Comparison of ENCODE assay signal across 14 cellular contexts in the genomic region with DNA sequence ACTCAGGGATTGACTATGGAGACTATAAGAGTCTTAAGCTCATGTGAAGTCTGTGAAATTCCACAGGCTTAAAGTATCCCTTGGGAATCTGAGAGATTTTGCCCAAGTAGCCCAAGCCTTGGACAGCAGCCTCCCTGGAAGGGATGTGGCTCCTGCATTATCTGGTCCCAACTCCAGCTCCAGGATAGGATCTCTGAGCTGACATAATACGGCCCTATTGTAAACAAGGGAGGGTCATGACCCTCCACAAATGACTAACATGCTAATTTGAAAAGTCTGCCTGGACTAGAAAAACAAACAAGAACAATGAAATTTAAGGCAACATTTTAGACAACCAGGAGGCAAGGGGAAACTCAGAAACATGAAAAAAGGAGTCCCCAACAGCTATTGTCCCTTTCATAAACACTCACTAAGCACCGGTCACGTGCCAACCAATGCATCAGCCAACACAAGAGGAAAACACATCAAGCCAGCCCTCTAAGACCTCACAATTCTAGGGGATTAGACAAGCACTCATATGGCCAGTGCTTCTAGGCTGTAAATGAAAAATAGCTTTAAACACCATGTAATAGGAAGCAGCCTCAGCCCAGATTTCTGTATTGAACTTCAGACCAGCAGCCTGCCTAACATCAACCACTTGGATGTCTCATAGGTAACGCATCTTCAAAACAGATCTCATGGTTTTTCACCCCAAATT.
DNase-seq lines count a peak whose midpoint lies in the region; ATAC-seq and TF ChIP-seq lines count a peak whose summit lies in the region.
"Had no signal": no experiment of that assay in that cellular context is flagged by ENCODE, and none has a peak within 500 bp of the region (broad histone marks: within the 10 kb centered on the region; RNA-seq: fewer than 3 reads in every experiment).

No MANE protein-coding gene starts in this region.

- no TSS peak for BruUV-seq in PC-9 (replicated peaks; lab: Mats Ljungman, UMichigan)

- no peak overlapping the region; the same call in 1 of the 2 replicates for H2AFZ ChIP-seq in PC-9

- H3F3A ChIP-seq in PC-9 (ENCODE audit: insufficient read depth, low read depth) = peaks cover 34% of the 10 kb centered on the region

- no peaks in the 10 kb centered on the region for H3K36me3 ChIP-seq in PC-9 (ENCODE audit: low read depth)
- no peaks in the 10 kb centered on the region for H3K36me3 ChIP-seq in mesodermal cell (ENCODE audit: control insufficient read depth, insufficient read depth, low read length)
- no peaks in the 10 kb centered on the region for H3K36me3 ChIP-seq in vagina

- no peak overlapping the region for H3K4me3 ChIP-seq in PC-9
- H3K4me3 ChIP-seq in mesodermal cell (ENCODE audit: extremely low read depth, insufficient read depth, low read length, poor library complexity, severe bottlenecking) = no peak overlapping the region
- no peak overlapping the region for H3K4me3 ChIP-seq in vagina

- CTCF ChIA-PET in PC-9 (lab: Charles Lee) = no interaction called here

- 59 to 81% methylated on average over 3 to 4 of the region's 4 CpGs for WGBS in mesodermal cell (ENCODE audit: insufficient coverage in 2 of 2), 2 experiments

- H3K4me2 ChIP-seq in PC-9 = peak overlapping the region; percentile 26

- no peaks in the 10 kb centered on the region for H3K27me3 ChIP-seq in PC-9 (ENCODE audit: insufficient read depth, low read depth)
- H3K27me3 ChIP-seq in vagina = no peaks in the 10 kb centered on the region

- intact Hi-C loops in PC-9 (cut with micrococcal nuclease; ENCODE audit: unreplicated experiment) (no loop called here), vagina (cut with DNase I) (no loop called here)

- no peak for ATAC-seq in SK-N-SH treated with all-trans-retinoic acid at 6 μM for 48 hours
- ATAC-seq in HG02642 (IDR thresholded peaks at IDR 0.05; ENCODE audit: poor library complexity, unreplicated experiment) = no peak
- no peak for ATAC-seq in HG02678 (IDR thresholded peaks at IDR 0.05; ENCODE audit: unreplicated experiment)

- no peaks in the 10 kb centered on the region for H4K20me1 ChIP-seq in PC-9 (ENCODE audit: insufficient read depth)

- H3K4me1 ChIP-seq in PC-9 (replicated peaks; ENCODE audit: insufficient read depth) (peaks cover 58% of the 10 kb centered on the region), mesodermal cell (ENCODE audit: control insufficient read depth, insufficient read depth, low read length, poor library complexity, severe bottlenecking) (peaks cover 40% of the 10 kb centered on the region), vagina (peaks cover 37% of the 10 kb centered on the region)

- no peaks in the 10 kb centered on the region for H3K9me2 ChIP-seq in PC-9 (ENCODE audit: insufficient read depth)

- no peaks in the 10 kb centered on the region for H3K79me2 ChIP-seq in PC-9 (ENCODE audit: low read depth)

- peak overlapping the region; percentile 67 for H3K27ac ChIP-seq in PC-9
- H3K27ac ChIP-seq in mesodermal cell (ENCODE audit: low read depth, low read length, severe bottlenecking) = peak overlapping the region; percentile 81
- peak overlapping the region; percentile 70 for H3K27ac ChIP-seq in vagina

- H3K9me3 ChIP-seq in PC-9 (ENCODE audit: insufficient read depth, low read depth) (peaks cover 18% of the 10 kb centered on the region; the same call in 1 of the 2 replicates), mesodermal cell (ENCODE audit: control insufficient read depth, low read length) (peaks cover 7% of the 10 kb centered on the region), vagina (peaks cover 1% of the 10 kb centered on the region)

- TF ChIP-seq CTCF in PC-9 (conservative IDR thresholded peaks at IDR 0.05) (no peak), vagina (IDR thresholded peaks at IDR 0.05) (no peak)

- DNase-seq in PC-9 (peak in 1 of 2 experiments; percentile 54), fibroblast of peridontal ligament (ENCODE audit: extremely low read depth) (peak; percentile 66), vagina (ENCODE audit: extremely low spot score in 2 of 2) (no peak)
- DNase-seq: activated T-cell treated with anti-CD3 and anti-CD28 coated beads, Interleukin-2, amount 50 U/mL, for 24 hours; Calu3; erythroblast; GOT3; NCI-H1436; NCI-H748 treated with DMSO at 0.1 percent for 48 hours; stimulated activated CD4-positive, alpha-beta T cell treated with anti-CD3 and anti-CD28 coated beads, Interleukin-2, amount 100 ng/mL, for 24 hours had no signal

- TF ChIP-seq POLR2A in vagina (IDR thresholded peaks at IDR 0.05) = no peak

- POLR2A ChIA-PET in PC-9 (lab: Charles Lee; ENCODE audit: unreplicated experiment) = no interaction called here

TF ChIP-seq in SK-N-SH treated with all-trans-retinoic acid at 6 μM for 48 hours, 23 proteins besides CTCF, POLR2A, EP300 and RAD21 (continues in another document):
- TF ChIP-seq, protein P1, sequence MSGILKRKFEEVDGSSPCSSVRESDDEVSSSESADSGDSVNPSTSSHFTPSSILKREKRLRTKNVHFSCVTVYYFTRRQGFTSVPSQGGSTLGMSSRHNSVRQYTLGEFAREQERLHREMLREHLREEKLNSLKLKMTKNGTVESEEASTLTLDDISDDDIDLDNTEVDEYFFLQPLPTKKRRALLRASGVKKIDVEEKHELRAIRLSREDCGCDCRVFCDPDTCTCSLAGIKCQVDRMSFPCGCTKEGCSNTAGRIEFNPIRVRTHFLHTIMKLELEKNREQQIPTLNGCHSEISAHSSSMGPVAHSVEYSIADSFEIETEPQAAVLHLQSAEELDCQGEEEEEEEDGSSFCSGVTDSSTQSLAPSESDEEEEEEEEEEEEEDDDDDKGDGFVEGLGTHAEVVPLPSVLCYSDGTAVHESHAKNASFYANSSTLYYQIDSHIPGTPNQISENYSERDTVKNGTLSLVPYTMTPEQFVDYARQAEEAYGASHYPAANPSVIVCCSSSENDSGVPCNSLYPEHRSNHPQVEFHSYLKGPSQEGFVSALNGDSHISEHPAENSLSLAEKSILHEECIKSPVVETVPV (CRISPR knock-in tag; IDR thresholded peaks at IDR 0.05) = no peak
- TF ChIP-seq TOX (CRISPR knock-in tag; IDR thresholded peaks at IDR 0.05; ENCODE audit: borderline replicate concordance) (no peak), ARNTL (CRISPR knock-in tag; IDR thresholded peaks at IDR 0.05; ENCODE audit: borderline replicate concordance, low read depth) (no peak), ZNF565 (CRISPR knock-in tag; conservative IDR thresholded peaks at IDR 0.05; ENCODE audit: low read depth) (no peak), ISL1 (CRISPR knock-in tag; IDR thresholded peaks at IDR 0.05) (no peak), OSR1 (CRISPR knock-in tag; IDR thresholded peaks at IDR 0.05) (no peak), PPARA (CRISPR knock-in tag; IDR thresholded peaks at IDR 0.05; ENCODE audit: borderline replicate concordance) (no peak), ESRRG (CRISPR knock-in tag; IDR thresholded peaks at IDR 0.05) (no peak), RARB (CRISPR knock-in tag; IDR thresholded peaks at IDR 0.05) (no peak), TCF4 (CRISPR knock-in tag; IDR thresholded peaks at IDR 0.05; ENCODE audit: borderline replicate concordance) (no peak)
- TF ChIP-seq, protein P2, sequence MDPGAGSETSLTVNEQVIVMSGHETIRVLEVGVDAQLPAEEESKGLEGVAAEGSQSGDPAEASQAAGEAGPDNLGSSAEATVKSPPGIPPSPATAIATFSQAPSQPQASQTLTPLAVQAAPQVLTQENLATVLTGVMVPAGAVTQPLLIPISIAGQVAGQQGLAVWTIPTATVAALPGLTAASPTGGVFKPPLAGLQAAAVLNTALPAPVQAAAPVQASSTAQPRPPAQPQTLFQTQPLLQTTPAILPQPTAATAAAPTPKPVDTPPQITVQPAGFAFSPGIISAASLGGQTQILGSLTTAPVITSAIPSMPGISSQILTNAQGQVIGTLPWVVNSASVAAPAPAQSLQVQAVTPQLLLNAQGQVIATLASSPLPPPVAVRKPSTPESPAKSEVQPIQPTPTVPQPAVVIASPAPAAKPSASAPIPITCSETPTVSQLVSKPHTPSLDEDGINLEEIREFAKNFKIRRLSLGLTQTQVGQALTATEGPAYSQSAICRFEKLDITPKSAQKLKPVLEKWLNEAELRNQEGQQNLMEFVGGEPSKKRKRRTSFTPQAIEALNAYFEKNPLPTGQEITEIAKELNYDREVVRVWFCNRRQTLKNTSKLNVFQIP (CRISPR knock-in tag; IDR thresholded peaks at IDR 0.05; ENCODE audit: borderline replicate concordance, low read depth) = no peak
- TF ChIP-seq, protein P3, sequence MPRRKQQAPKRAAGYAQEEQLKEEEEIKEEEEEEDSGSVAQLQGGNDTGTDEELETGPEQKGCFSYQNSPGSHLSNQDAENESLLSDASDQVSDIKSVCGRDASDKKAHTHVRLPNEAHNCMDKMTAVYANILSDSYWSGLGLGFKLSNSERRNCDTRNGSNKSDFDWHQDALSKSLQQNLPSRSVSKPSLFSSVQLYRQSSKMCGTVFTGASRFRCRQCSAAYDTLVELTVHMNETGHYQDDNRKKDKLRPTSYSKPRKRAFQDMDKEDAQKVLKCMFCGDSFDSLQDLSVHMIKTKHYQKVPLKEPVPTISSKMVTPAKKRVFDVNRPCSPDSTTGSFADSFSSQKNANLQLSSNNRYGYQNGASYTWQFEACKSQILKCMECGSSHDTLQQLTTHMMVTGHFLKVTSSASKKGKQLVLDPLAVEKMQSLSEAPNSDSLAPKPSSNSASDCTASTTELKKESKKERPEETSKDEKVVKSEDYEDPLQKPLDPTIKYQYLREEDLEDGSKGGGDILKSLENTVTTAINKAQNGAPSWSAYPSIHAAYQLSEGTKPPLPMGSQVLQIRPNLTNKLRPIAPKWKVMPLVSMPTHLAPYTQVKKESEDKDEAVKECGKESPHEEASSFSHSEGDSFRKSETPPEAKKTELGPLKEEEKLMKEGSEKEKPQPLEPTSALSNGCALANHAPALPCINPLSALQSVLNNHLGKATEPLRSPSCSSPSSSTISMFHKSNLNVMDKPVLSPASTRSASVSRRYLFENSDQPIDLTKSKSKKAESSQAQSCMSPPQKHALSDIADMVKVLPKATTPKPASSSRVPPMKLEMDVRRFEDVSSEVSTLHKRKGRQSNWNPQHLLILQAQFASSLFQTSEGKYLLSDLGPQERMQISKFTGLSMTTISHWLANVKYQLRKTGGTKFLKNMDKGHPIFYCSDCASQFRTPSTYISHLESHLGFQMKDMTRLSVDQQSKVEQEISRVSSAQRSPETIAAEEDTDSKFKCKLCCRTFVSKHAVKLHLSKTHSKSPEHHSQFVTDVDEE (CRISPR knock-in tag; IDR thresholded peaks at IDR 0.05) = no peak
- TF ChIP-seq, protein P4, sequence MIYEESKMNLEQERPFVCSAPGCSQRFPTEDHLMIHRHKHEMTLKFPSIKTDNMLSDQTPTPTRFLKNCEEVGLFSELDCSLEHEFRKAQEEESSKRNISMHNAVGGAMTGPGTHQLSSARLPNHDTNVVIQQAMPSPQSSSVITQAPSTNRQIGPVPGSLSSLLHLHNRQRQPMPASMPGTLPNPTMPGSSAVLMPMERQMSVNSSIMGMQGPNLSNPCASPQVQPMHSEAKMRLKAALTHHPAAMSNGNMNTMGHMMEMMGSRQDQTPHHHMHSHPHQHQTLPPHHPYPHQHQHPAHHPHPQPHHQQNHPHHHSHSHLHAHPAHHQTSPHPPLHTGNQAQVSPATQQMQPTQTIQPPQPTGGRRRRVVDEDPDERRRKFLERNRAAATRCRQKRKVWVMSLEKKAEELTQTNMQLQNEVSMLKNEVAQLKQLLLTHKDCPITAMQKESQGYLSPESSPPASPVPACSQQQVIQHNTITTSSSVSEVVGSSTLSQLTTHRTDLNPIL (CRISPR knock-in tag; IDR thresholded peaks at IDR 0.05; ENCODE audit: low read depth) = no peak
